Comparison of ENCODE assay signal across 9 cellular contexts in the genomic region with DNA sequence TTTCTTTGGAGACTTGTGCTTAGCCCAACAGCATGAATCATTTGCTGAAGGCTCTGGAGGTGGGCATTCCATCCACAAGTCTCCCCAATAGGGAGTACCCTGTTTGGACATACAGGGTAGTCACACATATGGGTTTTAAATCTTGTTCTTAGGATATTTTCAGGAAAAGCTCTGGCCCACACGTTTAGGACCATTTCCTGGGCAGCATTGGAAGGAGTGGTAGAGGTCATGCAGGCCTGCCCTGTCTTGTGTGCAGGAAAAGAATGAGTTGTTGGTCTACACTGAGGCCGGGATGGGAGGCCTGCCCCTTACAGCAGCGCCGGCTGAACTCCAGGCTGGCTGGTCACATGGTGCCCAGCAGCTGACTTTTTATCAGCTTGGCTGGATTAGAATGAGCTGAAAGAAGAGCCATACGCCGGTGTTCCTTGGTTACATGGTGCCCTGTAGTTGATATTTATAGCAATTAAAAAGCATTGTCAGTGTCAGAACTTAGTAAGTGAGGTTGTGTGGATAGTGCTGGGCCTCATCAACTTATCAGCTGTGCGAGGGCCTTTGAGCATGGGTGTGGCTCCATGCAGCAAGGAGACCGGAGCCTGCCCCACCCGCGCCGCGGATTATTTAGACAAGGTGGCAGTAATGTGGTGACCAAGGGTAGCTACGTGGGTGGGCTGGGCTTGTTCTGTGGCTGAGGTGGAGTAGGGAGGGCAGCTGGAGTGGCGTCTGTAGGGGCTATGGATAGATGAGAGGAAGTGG. TPM values are rescaled to one million over a fixed set of nuclear protein-coding genes. Genes with fewer than 3 reads are reported as not detected.
DNase-seq lines count a peak whose midpoint lies in the region; ATAC-seq and TF ChIP-seq lines count a peak whose summit lies in the region.
"Had no signal": no experiment of that assay in that cellular context is flagged by ENCODE, and none has a peak within 500 bp of the region (broad histone marks: within the 10 kb centered on the region; RNA-seq: fewer than 3 reads in every experiment).

No MANE protein-coding gene starts in this region.

- peak overlapping the region; percentile 91 for H3K4me2 ChIP-seq in KMS-11

- H3K9me3 ChIP-seq in heart right ventricle (no peaks in the 10 kb centered on the region), spleen (no peaks in the 10 kb centered on the region)

- no peak for DNase-seq in activated CD8-positive, alpha-beta T cell treated with anti-CD3 and anti-CD28 coated beads, Interleukin-2, amount 10 ng/mL, durations not matched to agents 7 days and 5 days
- peak; percentile 56 to 63 for DNase-seq in heart right ventricle
- no peak for DNase-seq in spleen
- no peak for DNase-seq in activated effector memory CD4-positive, alpha-beta T cell treated with Interleukin-2 at 50 U/mL for 16 hours
- DNase-seq in DMS79 treated with DMSO at 0.1 percent for 48 hours (lab: John Stamatoyannopoulos, UW): no peak
- DNase-seq: activated CD4-positive, alpha-beta T cell treated with anti-CD3 and anti-CD28 coated beads for 4 hours had no signal

- no peak for ATAC-seq in activated CD8-positive, alpha-beta T cell treated with anti-CD3 and anti-CD28 coated beads, Interleukin-2, amount 10 ng/mL, durations not matched to agents 7 days and 5 days
- ATAC-seq in heart right ventricle (peak; percentile 49 to 82 (median 74)), HG02610 (IDR thresholded peaks at IDR 0.05; ENCODE audit: unreplicated experiment) (no peak), HG03432 (IDR thresholded peaks at IDR 0.05; ENCODE audit: unreplicated experiment) (no peak)

- H3K27me3 Mint-ChIP-seq in activated CD8-positive, alpha-beta T cell treated with anti-CD3 and anti-CD28 coated beads, Interleukin-2, amount 10 ng/mL, durations not matched to agents 7 days and 5 days (ENCODE audit: low read depth): no peaks in the 10 kb centered on the region

- H3K27ac ChIP-seq in KMS-11 (peak overlapping the region; percentile 91), heart right ventricle (peak overlapping the region; percentile 46 to 94 (median 79)), spleen (peak overlapping the region; percentile 48 to 96 (median 78))

- H3K9ac ChIP-seq in KMS-11: peak overlapping the region; percentile 55; the same call in 1 of the 2 replicates

- H4K20me1 ChIP-seq in KMS-11 (ENCODE audit: insufficient read depth): no peaks in the 10 kb centered on the region

- peaks cover 2% of the 10 kb centered on the region; the same call in 1 of the 2 replicates for H3K79me2 ChIP-seq in KMS-11 (ENCODE audit: insufficient read depth, low read depth)

- 37 to 48% methylated on average over 14 of the region's 14 CpGs for WGBS in heart right ventricle, 2 donors
- WGBS in spleen, 5 donors: 54 to 74% (median 66%) methylated on average over 14 of the region's 14 CpGs

- H3K4me1 Mint-ChIP-seq in activated CD8-positive, alpha-beta T cell treated with anti-CD3 and anti-CD28 coated beads, Interleukin-2, amount 10 ng/mL, durations not matched to agents 7 days and 5 days (ENCODE audit: low read depth): peaks cover 99% of the 10 kb centered on the region

- no peak overlapping the region for H2AFZ ChIP-seq in KMS-11 (ENCODE audit: low read depth)

- H3K36me3 ChIP-seq in KMS-11 (ENCODE audit: insufficient read depth) (no peaks in the 10 kb centered on the region), heart right ventricle (peaks cover 0 to 16% (median 0%) of the 10 kb centered on the region in 9 donors), spleen (no peaks in the 10 kb centered on the region)

- CTCF ChIA-PET in activated CD8-positive, alpha-beta T cell treated with anti-CD3 and anti-CD28 coated beads, Interleukin-2, amount 10 ng/mL, durations not matched to agents 7 days and 5 days (lab: Charles Lee): interaction anchor here (1.8 to 2.1 kb wide), 2 partner anchors 9 to 11 kb away, joined by 7 to 9 read pairs; no protein-coding TSS in a partner anchor

- TF ChIP-seq CTCF in KMS-11 (conservative IDR thresholded peaks at IDR 0.05; ENCODE audit: low read depth, low read length): no peak
- TF ChIP-seq CTCF in heart right ventricle (IDR thresholded peaks at IDR 0.05): no peak
- TF ChIP-seq CTCF in spleen (IDR thresholded peaks at IDR 0.05 in 8 of 11, conservative IDR thresholded peaks at IDR 0.05 in 3 of 11): no peak

- intact Hi-C loops in heart right ventricle (cut with DNase I) (no loop called here), spleen (cut with DNase I; ENCODE audit: low total_unique reads) (no loop called here)

- H3K4me3 Mint-ChIP-seq in activated CD8-positive, alpha-beta T cell treated with anti-CD3 and anti-CD28 coated beads, Interleukin-2, amount 10 ng/mL, durations not matched to agents 7 days and 5 days: no peak overlapping the region

- no peak for TF ChIP-seq POLR2A in spleen (IDR thresholded peaks at IDR 0.05)

- no peaks in the 10 kb centered on the region for H3K9me3 Mint-ChIP-seq in activated CD8-positive, alpha-beta T cell treated with anti-CD3 and anti-CD28 coated beads, Interleukin-2, amount 10 ng/mL, durations not matched to agents 7 days and 5 days (ENCODE audit: insufficient read depth)

- POLR2A ChIA-PET in activated CD8-positive, alpha-beta T cell treated with anti-CD3 and anti-CD28 coated beads, Interleukin-2, amount 10 ng/mL, durations not matched to agents 7 days and 5 days (lab: Charles Lee): interaction anchor here (0.9 to 8.3 kb wide), 7 partner anchors 10 to 212 kb away, joined by 3 to 107 read pairs (median 4); partner anchors contain the start of genes H2AZ2 and OGDH

- H3K27ac Mint-ChIP-seq in activated CD8-positive, alpha-beta T cell treated with anti-CD3 and anti-CD28 coated beads, Interleukin-2, amount 10 ng/mL, durations not matched to agents 7 days and 5 days: peak overlapping the region; percentile 89

- H3K27me3 ChIP-seq in KMS-11 (ENCODE audit: insufficient read depth, low read depth): no peaks in the 10 kb centered on the region
- no peaks in the 10 kb centered on the region for H3K27me3 ChIP-seq in heart right ventricle
- H3K27me3 ChIP-seq in spleen (replicated peaks in 1 of 7): no peaks in the 10 kb centered on the region

- H3K4me3 ChIP-seq in KMS-11 (IDR thresholded peaks at IDR 0.05; ENCODE audit: insufficient read depth, low read depth, low read length) (no peak overlapping the region), heart right ventricle (no peak overlapping the region), spleen (no peak overlapping the region)

- H3K4me1 ChIP-seq in KMS-11 (ENCODE audit: low read depth, poor library complexity, severe bottlenecking): peaks cover 100% of the 10 kb centered on the region
- H3K4me1 ChIP-seq in heart right ventricle: peaks cover 10 to 100% (median 83%) of the 10 kb centered on the region in 9 donors
- peaks cover 74 to 100% (median 100%) of the 10 kb centered on the region in 6 donors for H3K4me1 ChIP-seq in spleen

- peaks cover 65% of the 10 kb centered on the region for H3K36me3 Mint-ChIP-seq in activated CD8-positive, alpha-beta T cell treated with anti-CD3 and anti-CD28 coated beads, Interleukin-2, amount 10 ng/mL, durations not matched to agents 7 days and 5 days (ENCODE audit: low read depth)

RNA-seq across cellular contexts. Expression of gene OGDH, which starts 28.6 kb away (rescaled TPM):
- 100 to 1,000 TPM; 113 to 114 TPM for total RNA-seq in activated CD8-positive, alpha-beta T cell treated with anti-CD3 and anti-CD28 coated beads, Interleukin-2, amount 10 ng/mL, durations not matched to agents 7 days and 5 days
- total RNA-seq in heart right ventricle: 100 to 1,000 TPM; 500 to 724 (median 679) TPM
- polyA plus RNA-seq in heart right ventricle: 100 to 1,000 TPM; 202 to 421 TPM
- 100 to 1,000 TPM in 2 of 7 donors, 10 to 100 TPM in 5; 78.2 to 120 (median 91.6) TPM for total RNA-seq in spleen
- polyA plus RNA-seq in spleen: 10 to 100 TPM; 15.7 to 32.3 (median 15.9) TPM

RNA-seq across cellular contexts. Expression of gene TMED4, which starts 53.0 kb away (rescaled TPM):
- total RNA-seq in activated CD8-positive, alpha-beta T cell treated with anti-CD3 and anti-CD28 coated beads, Interleukin-2, amount 10 ng/mL, durations not matched to agents 7 days and 5 days: 10 to 100 TPM; 63.8 to 65.9 TPM
- total RNA-seq in heart right ventricle: 10 to 100 TPM; 55.4 to 81.4 (median 69.4) TPM
- 10 to 100 TPM; 42.9 to 45.6 TPM for polyA plus RNA-seq in heart right ventricle
- total RNA-seq in spleen: 100 to 1,000 TPM in 2 of 7 donors, 10 to 100 TPM in 5; 55.4 to 105 (median 66.6) TPM
- 10 to 100 TPM; 26.1 to 34.7 (median 28.7) TPM for polyA plus RNA-seq in spleen

Comparison
In these comparisons a context has a peak if more than half of its experiments do, and no peak if none do; other contexts are left out.
1. ATAC-seq: peak in heart right ventricle (8 of 8); none in activated CD8-positive, alpha-beta T cell treated with anti-CD3 and anti-CD28 coated beads, Interleukin-2, amount 10 ng/mL, durations not matched to agents 7 days and 5 days (single experiment), HG02610 (single experiment) and HG03432 (single experiment).
2. DNase-seq: peak in heart right ventricle (2 of 2); none in activated CD8-positive, alpha-beta T cell treated with anti-CD3 and anti-CD28 coated beads, Interleukin-2, amount 10 ng/mL, durations not matched to agents 7 days and 5 days (single experiment), spleen (single experiment), activated effector memory CD4-positive, alpha-beta T cell treated with Interleukin-2 at 50 U/mL for 16 hours (single experiment) and DMS79 treated with DMSO at 0.1 percent for 48 hours (single experiment).
3. RNA of gene OGDH, which starts 28.6 kb away (total RNA-seq): 500 to 724 TPM in heart right ventricle; 113 to 114 TPM in activated CD8-positive, alpha-beta T cell treated with anti-CD3 and anti-CD28 coated beads, Interleukin-2, amount 10 ng/mL, durations not matched to agents 7 days and 5 days and 78.2 to 120 TPM in spleen; every median in the first group is over 4 times any median in the second.
4. Peak in every context shown above with its lines, with median percentiles within 50 percentile points of each other: H3K27ac ChIP-seq.